Comparison of ENCODE assay signal across 11 cellular contexts in the genomic region with DNA sequence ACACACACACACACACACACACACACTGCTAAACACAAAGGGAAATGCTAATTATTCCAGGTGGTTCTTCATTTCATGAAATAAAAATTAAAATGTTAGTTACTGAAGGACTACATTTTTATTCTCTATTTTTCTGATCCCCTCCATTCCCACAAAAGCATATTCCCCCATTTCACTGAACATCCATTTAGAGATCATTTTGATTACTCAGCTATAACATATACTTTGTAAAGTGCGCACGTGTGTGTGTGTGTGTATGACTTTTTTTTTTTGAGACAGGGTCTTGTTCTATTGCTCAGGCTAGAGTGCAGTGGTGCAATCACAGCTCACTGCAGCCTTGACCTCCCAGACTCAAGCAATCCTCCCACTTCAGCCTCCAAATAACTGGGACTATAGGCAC.
"Had no signal": no experiment of that assay in that cellular context is flagged by ENCODE, and none has a peak within 500 bp of the region (broad histone marks: within the 10 kb centered on the region; RNA-seq: fewer than 3 reads in every experiment).

No MANE protein-coding gene starts in this region.

- H3K27ac ChIP-seq: GM23248 had no signal

- H3K9me3 ChIP-seq: HAP-1 had no signal

- H3K9ac ChIP-seq: GM23248 had no signal

- H3K36me3 ChIP-seq: HAP-1 had no signal

- FAIRE-seq: H1, H54 had no signal

- H2AFZ ChIP-seq: GM23248, GM23338 had no signal

- DNase-seq: GM23248, GOT3, H7, H9, HCEC 1CT, HFFc6 had no signal

- ATAC-seq: GM23338, HCT116 had no signal

- H3K4me3 ChIP-seq: GM23248, GM23338, HAP-1 had no signal

- H3K4me1 ChIP-seq: HAP-1 had no signal

- H3K4me2 ChIP-seq: GM23338 had no signal
